ENCODE assay signal across 1 cellular context in the genomic region with DNA sequence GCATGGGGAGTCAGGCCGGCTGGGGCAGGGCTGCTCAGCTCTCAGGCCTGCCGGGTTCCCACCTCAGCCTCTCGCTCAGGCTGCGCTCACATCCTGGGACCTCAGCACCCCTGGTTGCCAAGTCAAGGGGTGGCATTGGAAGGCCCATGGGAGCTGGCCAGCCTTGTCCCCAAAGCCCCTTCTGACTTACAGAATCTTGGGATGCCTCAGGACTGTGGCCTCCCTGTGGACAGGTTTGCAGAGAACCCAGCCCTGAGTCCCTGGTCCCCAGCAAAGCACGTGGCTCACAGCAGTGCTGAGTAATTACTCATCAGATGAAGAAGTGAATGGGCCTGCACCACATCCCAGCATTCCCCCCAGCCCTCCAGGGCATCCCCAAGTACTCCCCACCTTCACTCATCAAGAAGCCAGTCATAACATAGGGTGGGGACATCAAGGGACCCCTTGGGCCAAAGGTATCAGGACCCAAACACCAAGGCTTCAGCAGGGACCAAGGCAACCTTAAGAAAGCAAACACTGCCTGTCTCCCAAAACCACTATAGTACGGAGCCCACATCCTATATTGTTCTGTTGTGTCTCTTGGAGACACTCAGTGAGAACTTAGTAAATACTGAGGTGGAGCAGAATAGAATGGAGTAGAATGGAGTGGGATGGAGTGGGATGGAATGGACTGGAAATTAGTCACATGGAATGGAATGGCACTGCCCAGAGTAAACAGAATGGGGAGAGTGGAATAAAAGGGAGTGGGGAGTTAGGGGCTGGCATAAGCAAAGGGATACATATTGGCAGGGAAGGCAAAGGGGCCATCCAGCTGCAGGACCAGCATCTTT.
TF ChIP-seq lines count a peak whose summit lies in the region.

No MANE protein-coding gene starts in this region.

TF ChIP-seq in IMR-90, 13 proteins besides CTCF, POLR2A, EP300 and RAD21 (continued from another document):
- TF ChIP-seq MAZ (IDR thresholded peaks at IDR 0.05; ENCODE audit: borderline replicate concordance, low read depth, low read length) = no peak
- TF ChIP-seq CEBPB (IDR thresholded peaks at IDR 0.05; ENCODE audit: low read depth, low read length) = no peak
